Comparison of ENCODE assay signal across 24 cellular contexts in the genomic region with DNA sequence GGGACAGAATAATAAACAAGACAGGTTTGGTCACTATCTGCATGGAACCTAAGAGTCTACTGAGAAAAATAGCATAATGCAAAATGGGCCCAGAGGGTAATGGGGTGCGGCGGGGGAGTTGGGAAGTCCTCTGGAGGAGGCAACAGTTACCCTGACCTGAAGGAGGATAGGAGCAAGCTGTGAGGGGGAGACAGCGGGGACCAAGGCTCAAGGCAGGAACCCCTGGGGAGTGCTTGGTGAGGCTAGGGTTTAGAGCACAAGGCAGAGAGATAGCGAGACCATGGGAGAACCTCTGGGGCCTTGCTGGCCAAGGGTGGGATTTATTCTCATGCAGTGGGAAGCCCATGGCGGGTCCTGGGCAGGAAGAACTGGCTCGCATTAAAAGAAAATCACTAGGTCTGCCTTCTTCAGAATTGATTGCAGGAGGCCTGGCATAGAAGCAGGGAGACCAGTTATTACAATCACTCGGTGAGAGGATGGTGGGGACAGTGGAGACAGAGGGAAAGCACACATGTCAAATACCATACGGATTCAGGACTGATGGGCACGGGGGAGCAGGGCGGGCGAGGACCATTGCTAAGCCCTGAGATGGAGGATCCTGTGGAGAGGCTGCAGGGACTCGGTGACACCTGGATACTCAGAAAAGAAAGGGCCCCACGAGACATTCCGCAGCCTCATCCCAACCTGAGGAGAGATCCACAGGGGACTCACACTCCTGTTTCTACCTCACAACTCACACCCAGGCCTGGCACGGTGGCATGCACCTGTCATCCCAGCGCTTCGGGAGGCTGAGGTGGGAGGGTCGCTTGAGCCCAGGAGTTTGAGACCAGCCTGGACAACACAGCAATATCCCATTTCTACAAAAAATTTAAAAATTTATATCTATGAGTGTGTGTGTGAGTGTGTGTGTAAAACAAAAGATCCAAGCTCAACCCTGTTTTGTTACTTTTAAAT.
"Had no signal": no experiment of that assay in that cellular context is flagged by ENCODE, and none has a peak within 500 bp of the region (broad histone marks: within the 10 kb centered on the region; RNA-seq: fewer than 3 reads in every experiment).

No MANE protein-coding gene starts in this region.

- H3K27me3 Mint-ChIP-seq: activated CD4-positive, alpha-beta T cell treated with anti-CD3 and anti-CD28 coated beads, Interleukin-2, amount 10 ng/mL, durations not matched to agents 7 days and 5 days; activated T-helper 17 cell treated with anti-CD3 and anti-CD28 coated beads, Interleukin-2, amount 50 U/mL, for 72 hours; natural killer cell treated with Interleukin-12 subunit alpha and Interleukin-12 subunit beta and Interleukin-15 and Interleukin-18, amount 100 ng/mL, for 72 hours had no signal

- H3K36me3 Mint-ChIP-seq: mesothelial cell of epicardium; natural killer cell treated with Interleukin-12 subunit alpha and Interleukin-12 subunit beta and Interleukin-15 and Interleukin-18, amount 100 ng/mL, for 72 hours had no signal

- H3K27ac ChIP-seq: gastrocnemius medialis had no signal

- H3K4me3 Mint-ChIP-seq: activated CD4-positive, alpha-beta T cell treated with anti-CD3 and anti-CD28 coated beads, Interleukin-2, amount 10 ng/mL, durations not matched to agents 7 days and 5 days; activated naive CD8-positive, alpha-beta T cell treated with anti-CD3 and anti-CD28 coated beads, Interleukin-2, amount 10 ng/mL, durations not matched to agents 7 days and 5 days; activated T-helper 17 cell treated with anti-CD3 and anti-CD28 coated beads, Interleukin-2, amount 50 U/mL, for 72 hours; brain; mesothelial cell of epicardium; natural killer cell treated with Interleukin-12 subunit alpha and Interleukin-12 subunit beta and Interleukin-15 and Interleukin-18, amount 100 ng/mL, for 72 hours had no signal

- H3K27ac Mint-ChIP-seq: activated CD4-positive, alpha-beta T cell treated with anti-CD3 and anti-CD28 coated beads, Interleukin-2, amount 10 ng/mL, durations not matched to agents 7 days and 5 days; activated naive CD8-positive, alpha-beta T cell treated with anti-CD3 and anti-CD28 coated beads, Interleukin-2, amount 10 ng/mL, durations not matched to agents 7 days and 5 days; activated T-helper 17 cell treated with anti-CD3 and anti-CD28 coated beads, Interleukin-2, amount 50 U/mL, for 72 hours; mesothelial cell of epicardium; natural killer cell treated with Interleukin-12 subunit alpha and Interleukin-12 subunit beta and Interleukin-15 and Interleukin-18, amount 100 ng/mL, for 72 hours had no signal

- DNase-seq: activated CD4-positive, alpha-beta T cell treated with anti-CD3 and anti-CD28 coated beads, Interleukin-2, amount 10 ng/mL, durations not matched to agents 7 days and 5 days; activated CD4-positive, CD25-positive, alpha-beta regulatory T cell; activated naive CD4-positive, alpha-beta T cell treated with Interleukin-2 at 50 U/mL for 16 hours; activated naive CD8-positive, alpha-beta T cell treated with anti-CD3 and anti-CD28 coated beads, Interleukin-2, amount 10 ng/mL, durations not matched to agents 7 days and 5 days; activated T-cell treated with anti-CD3 and anti-CD28 coated beads for 4 hours; amygdala; cortex of kidney; effector CD4-positive, alpha-beta T cell; gastrocnemius medialis; nucleus accumbens; stimulated activated CD4-positive, alpha-beta T cell treated with anti-CD3 and anti-CD28 coated beads, Interleukin-12 subunit alpha, Interleukin-12 subunit beta, amount 100 ng/mL, for 4 hours; stimulated activated CD4-positive, alpha-beta T cell treated with anti-CD3 and anti-CD28 coated beads, Interleukin-1b, Interleukin-23, amount 100 ng/mL, for 48 hours; stimulated activated CD8-positive, alpha-beta memory T cell treated with anti-CD3 and anti-CD28 coated beads, Interleukin-4, amount 100 ng/mL, for 48 hours; stimulated activated naive CD8-positive, alpha-beta T cell treated with anti-CD3 and anti-CD28 coated beads, Interleukin-15, Interleukin-2, amounts not matched to agents 100 U/mL and 50 U/mL, for 24 hours; T-helper 1 cell; T-helper 9 cell; trophoblast cell had no signal

- H3K9me3 ChIP-seq: gastrocnemius medialis had no signal

- H3K4me3 ChIP-seq: gastrocnemius medialis, lung had no signal

- H3K4me1 ChIP-seq: gastrocnemius medialis had no signal

- H3K9me3 Mint-ChIP-seq: activated CD4-positive, alpha-beta T cell treated with anti-CD3 and anti-CD28 coated beads, Interleukin-2, amount 10 ng/mL, durations not matched to agents 7 days and 5 days; natural killer cell treated with Interleukin-12 subunit alpha and Interleukin-12 subunit beta and Interleukin-15 and Interleukin-18, amount 100 ng/mL, for 72 hours had no signal

- H3K36me3 ChIP-seq: gastrocnemius medialis had no signal

- ATAC-seq: activated T-helper 17 cell treated with anti-CD3 and anti-CD28 coated beads, Interleukin-2, amount 50 U/mL, for 72 hours; gastrocnemius medialis; left lobe of liver; SK-N-SH treated with all-trans-retinoic acid at 6 μM for 48 hours; stimulated activated naive CD8-positive, alpha-beta T cell treated with anti-CD3 and anti-CD28 coated beads, Interleukin-15, Interleukin-2, amounts not matched to agents 100 U/mL and 50 U/mL, for 24 hours had no signal

- H3K27me3 ChIP-seq: gastrocnemius medialis had no signal

- H3K4me1 Mint-ChIP-seq: activated CD4-positive, alpha-beta T cell treated with anti-CD3 and anti-CD28 coated beads, Interleukin-2, amount 10 ng/mL, durations not matched to agents 7 days and 5 days; activated naive CD8-positive, alpha-beta T cell treated with anti-CD3 and anti-CD28 coated beads, Interleukin-2, amount 10 ng/mL, durations not matched to agents 7 days and 5 days had no signal
